In genomic region chr5:76785493-76785892, GRCh38 we compare ENCODE assay signal across 15 cellular contexts. TPM values are rescaled to one million over a fixed set of nuclear protein-coding genes. Genes with fewer than 3 reads are reported as not detected.
DNase-seq lines count a peak whose midpoint lies in the region; ATAC-seq, FAIRE-seq and TF ChIP-seq lines count a peak whose summit lies in the region.
"Had no signal": no experiment of that assay in that cellular context is flagged by ENCODE, and none has a peak within 500 bp of the region (broad histone marks: within the 10 kb centered on the region; RNA-seq: fewer than 3 reads in every experiment).

No MANE protein-coding gene starts in this region.

- H3K4me2 ChIP-seq in GM12878 (ENCODE audit: control insufficient read depth, insufficient read depth): no peak overlapping the region

- no peak overlapping the region for H3K4me3 ChIP-seq in GM12878
- H3K4me3 ChIP-seq: ascending aorta, uterus had no signal

- no peak overlapping the region for H3K9ac ChIP-seq in GM12878 (ENCODE audit: control insufficient read depth, insufficient read depth, low read length)

- 66% methylated on average over 2 of the region's 3 CpGs for WGBS in GM12878 (ENCODE audit: insufficient coverage, insufficient replicate concordance, low lambda C conversion rate, missing lambda C conversion rate)

- SMC1A ChIA-PET in GM12878 (lab: Charles Lee; ENCODE audit: uncharacterized antibody, unreplicated experiment): no interaction called here

- BruUV-seq in GM12878 (replicated peaks; lab: Mats Ljungman, UMichigan): no TSS peak

- in situ Hi-C loops in GM12878 (cut with MboI): no loop called here

- H4K20me1 ChIP-seq in GM12878 (ENCODE audit: control insufficient read depth, insufficient read depth): no peaks in the 10 kb centered on the region

- TF ChIP-seq POLR2A in GM12878 (IDR thresholded peaks at IDR 0.05; ENCODE audit: low read depth, low read length): no peak

- no peaks in the 10 kb centered on the region for H3K4me1 ChIP-seq in GM12878 (ENCODE audit: control insufficient read depth, insufficient read depth, low read length)
- H3K4me1 ChIP-seq: uterus had no signal

- no peaks in the 10 kb centered on the region for H3K79me2 ChIP-seq in GM12878 (ENCODE audit: control insufficient read depth, insufficient read depth, low read length)

- CTCF ChIA-PET in GM12878 (lab: Yijun Ruan, JAX): no interaction called here

- H3K9me3 ChIP-seq in GM12878 (replicated peaks; ENCODE audit: control insufficient read depth, insufficient read depth, low read length): no peaks in the 10 kb centered on the region
- H3K9me3 ChIP-seq: ascending aorta, uterus had no signal

- no peak for FAIRE-seq in GM12878 (lab: Jason Lieb, UNC)
- FAIRE-seq: endometrium had no signal

- no peak overlapping the region for H2AFZ ChIP-seq in GM12878 (ENCODE audit: control insufficient read depth, low read depth, low read length)

- POLR2A ChIA-PET in GM12878 (lab: Charles Lee): interaction anchor here (0.7 kb wide), 1 partner anchor 47 kb away, joined by 5 read pairs; no protein-coding TSS in a partner anchor

- no peak for TF ChIP-seq EP300 in GM12878 (IDR thresholded peaks at IDR 0.05; ENCODE audit: borderline replicate concordance in 1 of 2, control insufficient read depth in 1 of 2, low read depth in 2 of 2, low read length in 2 of 2)

- no peaks in the 10 kb centered on the region for H3K36me3 ChIP-seq in GM12878 (ENCODE audit: control insufficient read depth in 2 of 2, insufficient read depth in 2 of 2, low read length in 1 of 2)
- H3K36me3 ChIP-seq: ascending aorta, uterus had no signal

- no peaks in the 10 kb centered on the region for H3K27me3 ChIP-seq in GM12878 (replicated peaks in 1 of 2; ENCODE audit: control insufficient read depth in 2 of 2, insufficient read depth in 2 of 2, low read length in 1 of 2)
- H3K27me3 ChIP-seq: ascending aorta, uterus had no signal

- H3K27ac ChIP-seq in GM12878 (ENCODE audit: control insufficient read depth, insufficient read depth): no peak overlapping the region
- H3K27ac ChIP-seq: ascending aorta, uterus, VCaP had no signal

- DNase-seq in AG20443 (ENCODE audit: low spot score) (peak; percentile 30), LHCN-M2 (ENCODE audit: low read depth) (peak; percentile 65), GM12878 (ENCODE audit: low read depth, low spot score) (no peak), left kidney (ENCODE audit: low read depth, low spot score) (peak; percentile 36), omental fat pad (ENCODE audit: low spot score) (no peak)
- DNase-seq: activated T-cell treated with anti-CD3 and anti-CD28 coated beads, Interleukin-2, amount 50 U/mL, for 1 hour; naive thymus-derived CD4-positive, alpha-beta T cell; NCI-H2081 treated with DMSO at 0.1 percent for 48 hours; uterus had no signal

- intact Hi-C loops in GM12878 (cut with micrococcal nuclease; ENCODE audit: unreplicated experiment): no loop called here

- TF ChIP-seq CTCF in GM12878 (IDR thresholded peaks at IDR 0.05 in 2 of 3, conservative IDR thresholded peaks at IDR 0.05 in 1 of 3; ENCODE audit: control insufficient read depth in 2 of 3, extremely low read depth in 1 of 3, insufficient read depth in 1 of 3, low read depth in 3 of 3, low read length in 3 of 3) (no peak), omental fat pad (IDR thresholded peaks at IDR 0.05) (no peak)

- no peak for TF ChIP-seq RAD21 in GM12878 (IDR thresholded peaks at IDR 0.05; ENCODE audit: insufficient read depth, low read depth, low read length)

- peak; percentile 79 for ATAC-seq in GM12878
- no peak for ATAC-seq in GM19467 (IDR thresholded peaks at IDR 0.05; ENCODE audit: unreplicated experiment)
- no peak for ATAC-seq in GM21825 (IDR thresholded peaks at IDR 0.05; ENCODE audit: unreplicated experiment)
- no peak for ATAC-seq in GM21390 (IDR thresholded peaks at IDR 0.05; ENCODE audit: unreplicated experiment)
- ATAC-seq in omental fat pad (ENCODE audit: low FRiP score): no peak
- ATAC-seq: naive thymus-derived CD4-positive, alpha-beta T cell had no signal

- RAD21 ChIA-PET in GM12878 (lab: Charles Lee; ENCODE audit: unreplicated experiment): no interaction called here

TF ChIP-seq in GM12878, 131 proteins besides CTCF, POLR2A, EP300 and RAD21:
- peak; percentile 33; the same call in 1 of the 2 replicates for TF ChIP-seq MTA2 (IDR thresholded peaks at IDR 0.05; ENCODE audit: low read depth)
- peak; percentile 51; the same call in 1 of the 2 replicates for TF ChIP-seq ATF7 (IDR thresholded peaks at IDR 0.05; ENCODE audit: low read depth)
- no peak for TF ChIP-seq CBFB (IDR thresholded peaks at IDR 0.05; ENCODE audit: low read depth)
- TF ChIP-seq, protein P1, sequence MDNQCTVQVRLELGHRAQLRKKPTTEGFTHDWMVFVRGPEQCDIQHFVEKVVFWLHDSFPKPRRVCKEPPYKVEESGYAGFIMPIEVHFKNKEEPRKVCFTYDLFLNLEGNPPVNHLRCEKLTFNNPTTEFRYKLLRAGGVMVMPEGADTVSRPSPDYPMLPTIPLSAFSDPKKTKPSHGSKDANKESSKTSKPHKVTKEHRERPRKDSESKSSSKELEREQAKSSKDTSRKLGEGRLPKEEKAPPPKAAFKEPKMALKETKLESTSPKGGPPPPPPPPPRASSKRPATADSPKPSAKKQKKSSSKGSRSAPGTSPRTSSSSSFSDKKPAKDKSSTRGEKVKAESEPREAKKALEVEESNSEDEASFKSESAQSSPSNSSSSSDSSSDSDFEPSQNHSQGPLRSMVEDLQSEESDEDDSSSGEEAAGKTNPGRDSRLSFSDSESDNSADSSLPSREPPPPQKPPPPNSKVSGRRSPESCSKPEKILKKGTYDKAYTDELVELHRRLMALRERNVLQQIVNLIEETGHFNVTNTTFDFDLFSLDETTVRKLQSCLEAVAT (IDR thresholded peaks at IDR 0.05): peak; percentile 43; the same call in 1 of the 2 replicates

RNA-seq across cellular contexts. Expression of gene F2RL1, which starts 33.3 kb away (rescaled TPM):
- total RNA-seq in LHCN-M2 (2014; rRNA removed) (0.06 and 0.19 TPM in 2 replicates), GM12878 (2014; rRNA removed) (0.38 TPM in 1 of 2 replicates, not detected in the other), GM12878 (2014; rRNA removed; fragmentation: Illumina TruSeq; extraction: Trizol) (not detected in 2 replicates), GM12878 (2021) (0.10 and 0.16 TPM in 2 replicates), omental fat pad (1 to 10 TPM; 1.6 to 7.7 (median 3.3) TPM)
- polyA plus RNA-seq in LHCN-M2 (2012): 0.04 TPM
- total RNA-seq in GM12878 (2013; cell fraction: nucleolus; rRNA removed): 0.67 and 1.1 TPM in 2 replicates
- not detected for polyA plus RNA-seq in GM12878 (2011; ENCODE audit: low read depth)
- polyA plus RNA-seq in GM12878 (2011; rRNA removed) (0.03 and 0.04 TPM in 2 replicates), GM12878 (2014; fragmentation: Illumina TruSeq; extraction: Trizol) (not detected in 2 replicates), GM12878 (2014; fragmentation: Nextera tagmentation; extraction: Ambion mirVana) (not detected), GM12878 (2014; rRNA removed) (0.05 TPM in 1 of 2 replicates, not detected in the other), GM12878 (2016; fragmentation: Nextera tagmentation; extraction: Ambion mirVana) (not detected)
- 0.02 and 0.04 TPM in 2 replicates for polyA plus RNA-seq in GM12878 (2011; cell fraction: cytosol; rRNA removed)
- not detected in 2 replicates for polyA plus RNA-seq in GM12878 (2011; cell fraction: nucleus; rRNA removed)
- not detected in 2 replicates for polyA plus RNA-seq in GM12878 (2012)
- 0.07 TPM in 1 of 2 replicates, not detected in the other for polyA minus RNA-seq in GM12878 (2011; rRNA and poly(A)+ RNA removed)
- not detected in 2 replicates for polyA minus RNA-seq in GM12878 (2011; cell fraction: cytosol; rRNA and poly(A)+ RNA removed)
- not detected in 2 replicates for polyA minus RNA-seq in GM12878 (2011; cell fraction: nucleus; rRNA and poly(A)+ RNA removed)

Comparison
In these comparisons a context has a peak if more than half of its experiments do, and no peak if none do; other contexts are left out.
1. DNase-seq: peak in AG20443 (single experiment), LHCN-M2 (single experiment) and left kidney (single experiment); none in GM12878 (single experiment) and omental fat pad (single experiment).